In the genomic region with DNA sequence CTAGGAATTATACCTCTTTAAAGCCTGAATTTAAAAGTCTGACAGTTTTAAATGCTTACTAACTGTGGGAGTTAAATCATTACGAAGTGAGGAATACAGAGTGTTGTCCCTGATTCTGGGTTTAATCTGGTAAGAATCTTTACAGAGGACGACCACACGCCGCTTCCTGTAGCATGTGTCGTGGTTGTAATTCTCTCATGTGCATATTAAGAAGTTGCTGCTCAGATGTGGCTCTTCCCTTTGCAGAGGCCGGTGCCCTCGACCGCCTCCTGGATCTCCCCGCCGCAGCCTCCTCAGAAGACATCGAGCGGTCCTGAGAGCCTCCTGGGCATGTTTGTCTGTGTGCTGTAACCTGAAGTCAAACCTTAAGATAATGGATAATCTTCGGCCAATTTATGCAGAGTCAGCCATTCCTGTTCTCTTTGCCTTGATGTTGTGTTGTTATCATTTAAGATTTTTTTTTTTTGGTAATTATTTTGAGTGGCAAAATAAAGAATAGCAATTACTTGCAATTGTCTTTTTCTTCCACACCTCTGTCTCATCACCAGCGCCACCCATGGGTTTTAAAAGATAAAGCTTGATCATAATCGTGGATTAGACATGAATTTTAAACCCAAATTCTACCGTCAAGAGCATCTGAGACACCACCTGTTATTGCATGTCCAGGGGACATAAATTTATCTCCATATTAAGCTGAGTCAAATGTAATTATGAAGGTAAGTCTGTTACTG, we compare ENCODE assay signal across 1 cellular context.
TF ChIP-seq lines count a peak whose summit lies in the region.

No MANE protein-coding gene starts in this region.

TF ChIP-seq in WTC11, 78 proteins besides CTCF, POLR2A, EP300 and RAD21 (continued from another document):
- TF ChIP-seq, protein P1, sequence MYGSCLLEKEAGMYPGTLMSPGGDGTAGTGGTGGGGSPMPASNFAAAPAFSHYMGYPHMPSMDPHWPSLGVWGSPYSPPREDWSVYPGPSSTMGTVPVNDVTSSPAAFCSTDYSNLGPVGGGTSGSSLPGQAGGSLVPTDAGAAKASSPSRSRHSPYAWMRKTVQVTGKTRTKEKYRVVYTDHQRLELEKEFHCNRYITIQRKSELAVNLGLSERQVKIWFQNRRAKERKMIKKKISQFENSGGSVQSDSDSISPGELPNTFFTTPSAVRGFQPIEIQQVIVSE (CRISPR knock-in tag; IDR thresholded peaks at IDR 0.05; ENCODE audit: borderline replicate concordance), result no peak
